ENCODE assay signal across 39 cellular contexts in genomic region chr15:81215531-81215930, GRCh38. TPM values are rescaled to one million over a fixed set of nuclear protein-coding genes. Genes with fewer than 3 reads are reported as not detected.
"Had no signal": no experiment of that assay in that cellular context is flagged by ENCODE, and none has a peak within 500 bp of the region (broad histone marks: within the 10 kb centered on the region; RNA-seq: fewer than 3 reads in every experiment).

No MANE protein-coding gene starts in this region.

- H3K4me3 ChIP-seq: MG63 had no signal

- H3K27ac ChIP-seq: KMS-11 had no signal

- DNase-seq: Karpas-422, Kasumi-1, KG1, MG63, MM.1S, MV-4-11, NCI-H1048, NCI-H1092, NCI-H1092 treated with DMSO at 0.1 percent for 48 hours, NCI-H1105, NCI-H1105 treated with DMSO at 0.1 percent for 48 hours, NCI-H1417, NCI-H1417 treated with DMSO at 0.1 percent for 48 hours, NCI-H1436, NCI-H1436 treated with DMSO at 0.1 percent for 48 hours, NCI-H146, NCI-H1694, NCI-H1694 treated with DMSO at 0.1 percent for 48 hours, NCI-H187, NCI-H187 treated with DMSO at 0.1 percent for 48 hours, NCI-H1930, NCI-H2029, NCI-H2029 treated with DMSO at 0.1 percent for 48 hours, NCI-H2081, NCI-H2081 treated with DMSO at 0.1 percent for 48 hours, NCI-H2107, NCI-H2171, NCI-H2171 treated with DMSO at 0.1 percent for 48 hours, NCI-H2227 treated with DMSO at 0.1 percent for 48 hours, NCI-H226, NCI-H345, NCI-H446, NCI-H446 treated with DMSO at 0.1 percent for 48 hours, NCI-H510A, NCI-H510A treated with DMSO at 0.1 percent for 48 hours had no signal

- H3K36me3 ChIP-seq: MG63 had no signal

RNA-seq across cellular contexts. Expression of gene IL16, which starts 18.9 kb away (rescaled TPM):
- total RNA-seq: LHCN-M2, M059J, NCI-H460 had no signal
